8 cellular contexts compared by ENCODE assay signal in genomic region chr1:23742670-23743286, GRCh38. TPM values are rescaled to one million over a fixed set of nuclear protein-coding genes. Genes with fewer than 3 reads are reported as not detected.
DNase-seq lines count a peak whose midpoint lies in the region; ATAC-seq and TF ChIP-seq lines count a peak whose summit lies in the region.

No MANE protein-coding gene starts in this region.

- H3K4me1 ChIP-seq in ovary (ENCODE audit: insufficient read depth), result peaks cover 11% of the 10 kb centered on the region

- TF ChIP-seq EP300 in ovary (IDR thresholded peaks at IDR 0.05), result no peak

- no peaks in the 10 kb centered on the region for H3K9me3 ChIP-seq in ovary

- CTCF ChIA-PET in activated CD4-positive, alpha-beta T cell treated with anti-CD3 and anti-CD28 coated beads, Interleukin-2, amount 10 ng/mL, durations not matched to agents 7 days and 5 days (lab: Charles Lee), result interaction anchor here (0.9 to 2.7 kb wide), 4 partner anchors 8 to 51 kb away, joined by 4 to 9 read pairs (median 5); partner anchors contain the start of gene RPL11

- DNase-seq in NCI-H2171 (lab: John Stamatoyannopoulos, UW) (peak; percentile 68), NCI-H2171 treated with DMSO at 0.1 percent for 48 hours (lab: John Stamatoyannopoulos, UW) (no peak), fibroblast of pulmonary artery (ENCODE audit: low read depth) (peak; percentile 17), ovary (peak in 2 of 5 donors; percentile 25 to 37), NCI-H774 (lab: John Stamatoyannopoulos, UW) (no peak)
- no peak for DNase-seq in activated CD4-positive, alpha-beta T cell treated with anti-CD3 and anti-CD28 coated beads, Interleukin-2, amount 10 ng/mL, durations not matched to agents 7 days and 5 days

- no peaks in the 10 kb centered on the region for H3K27me3 Mint-ChIP-seq in activated CD4-positive, alpha-beta T cell treated with anti-CD3 and anti-CD28 coated beads, Interleukin-2, amount 10 ng/mL, durations not matched to agents 7 days and 5 days

- WGBS in ovary, 3 donors, result 8 to 11% (median 8%) methylated on average over 24 to 28 of the region's 28 CpGs

- H3K36me3 ChIP-seq in ovary, result no peaks in the 10 kb centered on the region

- POLR2A ChIA-PET in activated CD4-positive, alpha-beta T cell treated with anti-CD3 and anti-CD28 coated beads, Interleukin-2, amount 10 ng/mL, durations not matched to agents 7 days and 5 days (lab: Charles Lee), result no interaction called here

- H3K9me3 Mint-ChIP-seq in activated CD4-positive, alpha-beta T cell treated with anti-CD3 and anti-CD28 coated beads, Interleukin-2, amount 10 ng/mL, durations not matched to agents 7 days and 5 days, result no peaks in the 10 kb centered on the region

- H3K27me3 ChIP-seq in ovary, result no peaks in the 10 kb centered on the region

- H3K4me3 ChIP-seq in fibroblast of pulmonary artery (replicated peaks; ENCODE audit: low read depth, low read length), result peak overlapping the region; percentile 82
- peak overlapping the region; percentile 99 for H3K4me3 ChIP-seq in ovary

- peaks cover 11% of the 10 kb centered on the region for H3K36me3 Mint-ChIP-seq in activated CD4-positive, alpha-beta T cell treated with anti-CD3 and anti-CD28 coated beads, Interleukin-2, amount 10 ng/mL, durations not matched to agents 7 days and 5 days (ENCODE audit: low read depth)

- ATAC-seq in HG03066 (IDR thresholded peaks at IDR 0.05; ENCODE audit: low read depth, unreplicated experiment), result peak; percentile 12
- ATAC-seq in HG02840 (IDR thresholded peaks at IDR 0.05; ENCODE audit: low FRiP score, unreplicated experiment), result no peak

- intact Hi-C loops in ovary (cut with DNase I), result loop anchor here in 3 of 4 donors (5.0 to 10.0 kb wide), 3 partner anchors 48 to 1650 kb away; partner anchors contain the start of gene RPL11 (in 2 of the 3)

- peak overlapping the region; percentile 49 to 87 for H3K27ac ChIP-seq in ovary

- H3K4me1 Mint-ChIP-seq in activated CD4-positive, alpha-beta T cell treated with anti-CD3 and anti-CD28 coated beads, Interleukin-2, amount 10 ng/mL, durations not matched to agents 7 days and 5 days, result peaks cover 45% of the 10 kb centered on the region

- no peak for TF ChIP-seq CTCF in fibroblast of pulmonary artery (IDR thresholded peaks at IDR 0.05; ENCODE audit: low read length, missing control alignments)
- TF ChIP-seq CTCF in ovary (IDR thresholded peaks at IDR 0.05), result no peak

- no peak for TF ChIP-seq POLR2A in ovary (IDR thresholded peaks at IDR 0.05)

- H3K4me3 Mint-ChIP-seq in activated CD4-positive, alpha-beta T cell treated with anti-CD3 and anti-CD28 coated beads, Interleukin-2, amount 10 ng/mL, durations not matched to agents 7 days and 5 days, result peak overlapping the region; percentile 86

- H3K27ac Mint-ChIP-seq in activated CD4-positive, alpha-beta T cell treated with anti-CD3 and anti-CD28 coated beads, Interleukin-2, amount 10 ng/mL, durations not matched to agents 7 days and 5 days, result peak overlapping the region; percentile 89

RNA-seq across cellular contexts. Expression of gene ELOA, which starts 0.5 kb away (rescaled TPM):
- total RNA-seq in activated CD4-positive, alpha-beta T cell treated with anti-CD3 and anti-CD28 coated beads, Interleukin-2, amount 10 ng/mL, durations not matched to agents 7 days and 5 days, result 10 to 100 TPM; 29.8 to 33.5 TPM
- 10 to 100 TPM; 17.8 to 38.0 (median 27.3) TPM for total RNA-seq in ovary
- polyA plus RNA-seq in ovary, result 10 to 100 TPM; 13.0 to 29.8 TPM

RNA-seq across cellular contexts. Expression of gene PITHD1, which starts 35.4 kb away (rescaled TPM):
- total RNA-seq in activated CD4-positive, alpha-beta T cell treated with anti-CD3 and anti-CD28 coated beads, Interleukin-2, amount 10 ng/mL, durations not matched to agents 7 days and 5 days, result 10 to 100 TPM; 54.3 to 55.3 TPM
- 10 to 100 TPM; 39.9 to 46.5 (median 42.7) TPM for total RNA-seq in ovary
- 10 to 100 TPM; 43.4 to 55.0 TPM for polyA plus RNA-seq in ovary

RNA-seq across cellular contexts. Expression of gene LYPLA2, which starts 48.2 kb away (rescaled TPM):
- 10 to 100 TPM; 73.2 to 75.9 TPM for total RNA-seq in activated CD4-positive, alpha-beta T cell treated with anti-CD3 and anti-CD28 coated beads, Interleukin-2, amount 10 ng/mL, durations not matched to agents 7 days and 5 days
- 10 to 100 TPM; 16.5 to 33.2 (median 27.3) TPM for total RNA-seq in ovary
- 10 to 100 TPM in 1 of 2 donors, 1 to 10 TPM in 1; 8.5 to 23.4 TPM for polyA plus RNA-seq in ovary

RNA-seq across cellular contexts. Expression of gene RPL11, which starts 51.2 kb away (rescaled TPM):
- total RNA-seq in activated CD4-positive, alpha-beta T cell treated with anti-CD3 and anti-CD28 coated beads, Interleukin-2, amount 10 ng/mL, durations not matched to agents 7 days and 5 days, result 1,000 to 10,000 TPM; 1,078 to 1,188 TPM
- total RNA-seq in ovary, result 1,000 to 10,000 TPM; 1,656 to 2,751 (median 1,969) TPM
- polyA plus RNA-seq in ovary, result 1,000 to 10,000 TPM; 4,158 to 5,066 TPM

RNA-seq across cellular contexts. Expression of gene GALE, which starts 57.8 kb away (rescaled TPM):
- 10 to 100 TPM; 14.5 to 17.4 TPM for total RNA-seq in activated CD4-positive, alpha-beta T cell treated with anti-CD3 and anti-CD28 coated beads, Interleukin-2, amount 10 ng/mL, durations not matched to agents 7 days and 5 days
- 10 to 100 TPM; 10.1 to 17.7 (median 13.4) TPM for total RNA-seq in ovary
- polyA plus RNA-seq in ovary, result 10 to 100 TPM in 1 of 2 donors, 1 to 10 TPM in 1; 3.2 to 11.5 TPM

Comparison
In these comparisons a context has a peak if more than half of its experiments do, and no peak if none do; other contexts are left out.
1. DNase-seq: peak in NCI-H2171 (single experiment) and fibroblast of pulmonary artery (single experiment); none in NCI-H2171 treated with DMSO at 0.1 percent for 48 hours (single experiment), activated CD4-positive, alpha-beta T cell treated with anti-CD3 and anti-CD28 coated beads, Interleukin-2, amount 10 ng/mL, durations not matched to agents 7 days and 5 days (single experiment) and NCI-H774 (single experiment).